16 cellular contexts compared by ENCODE assay signal in genomic region chr17:38958756-38959155, GRCh38. TPM values are rescaled to one million over a fixed set of nuclear protein-coding genes. Genes with fewer than 3 reads are reported as not detected.
DNase-seq lines count a peak whose midpoint lies in the region; ATAC-seq and TF ChIP-seq lines count a peak whose summit lies in the region.
"Had no signal": no experiment of that assay in that cellular context is flagged by ENCODE, and none has a peak within 500 bp of the region (broad histone marks: within the 10 kb centered on the region; RNA-seq: fewer than 3 reads in every experiment).

No MANE protein-coding gene starts in this region.

- no peak overlapping the region for H3K4me3 Mint-ChIP-seq in GM23338
- H3K4me3 Mint-ChIP-seq: activated naive CD4-positive, alpha-beta T cell treated with anti-CD3 and anti-CD28 coated beads, Interleukin-2, amount 10 ng/mL, durations not matched to agents 7 days and 5 days had no signal

- no peaks in the 10 kb centered on the region for H3K4me1 ChIP-seq in GM23338 (ENCODE audit: insufficient read depth)
- H3K4me1 ChIP-seq: suprapubic skin had no signal

- no peaks in the 10 kb centered on the region for H3K4me1 Mint-ChIP-seq in GM23338

- no peak for TF ChIP-seq CTCF in fibroblast of the aortic adventitia (IDR thresholded peaks at IDR 0.05; ENCODE audit: insufficient read depth, low read length)
- no peak for TF ChIP-seq CTCF in GM23338 (conservative IDR thresholded peaks at IDR 0.05; ENCODE audit: low read depth in 2 of 2)

- H3K4me2 ChIP-seq in GM23338: no peak overlapping the region

- H3K27ac ChIP-seq in GM23338 (ENCODE audit: low read depth): no peak overlapping the region
- H3K27ac ChIP-seq: suprapubic skin, WERI-Rb-1 had no signal

- H2AFZ ChIP-seq in GM23338: no peak overlapping the region

- H3K27me3 Mint-ChIP-seq in GM23338 (ENCODE audit: insufficient read depth, low read depth, poor library complexity): peaks cover 1% of the 10 kb centered on the region
- H3K27me3 Mint-ChIP-seq: activated naive CD4-positive, alpha-beta T cell treated with anti-CD3 and anti-CD28 coated beads, Interleukin-2, amount 10 ng/mL, durations not matched to agents 7 days and 5 days had no signal

- H3K4me3 ChIP-seq in fibroblast of the aortic adventitia (ENCODE audit: low read depth, low read length) (no peak overlapping the region), GM23338 (no peak overlapping the region)
- H3K4me3 ChIP-seq: spleen, suprapubic skin had no signal

- H4K20me1 ChIP-seq in GM23338 (replicated peaks; ENCODE audit: insufficient read depth): no peaks in the 10 kb centered on the region

- ATAC-seq in GM19395 (IDR thresholded peaks at IDR 0.05; ENCODE audit: unreplicated experiment) (no peak), GM23338 (no peak), GM19455 (IDR thresholded peaks at IDR 0.05; ENCODE audit: unreplicated experiment) (no peak), HG03095 (IDR thresholded peaks at IDR 0.05; ENCODE audit: unreplicated experiment) (no peak)

- H3F3A ChIP-seq in GM23338 (replicated peaks; ENCODE audit: low read depth): no peaks in the 10 kb centered on the region

- H3K27me3 ChIP-seq in GM23338 (ENCODE audit: insufficient read depth): no peaks in the 10 kb centered on the region
- H3K27me3 ChIP-seq: spleen, suprapubic skin had no signal

- no peaks in the 10 kb centered on the region for H3K9me3 Mint-ChIP-seq in GM23338
- H3K9me3 Mint-ChIP-seq: activated naive CD4-positive, alpha-beta T cell treated with anti-CD3 and anti-CD28 coated beads, Interleukin-2, amount 10 ng/mL, durations not matched to agents 7 days and 5 days had no signal

- H3K36me3 ChIP-seq in GM23338 (ENCODE audit: insufficient read depth): no peaks in the 10 kb centered on the region
- H3K36me3 ChIP-seq: spleen, suprapubic skin, WERI-Rb-1 had no signal

- peak; percentile 14 for DNase-seq in A172 (ENCODE audit: low spot score)
- peak; percentile 68 for DNase-seq in HCEC 1CT
- DNase-seq in SW 1271 (lab: John Stamatoyannopoulos, UW): peak; percentile 25 to 78
- peak; percentile 68 for DNase-seq in fibroblast of the aortic adventitia (ENCODE audit: low read depth)
- DNase-seq in GM23338 (ENCODE audit: low spot score): no peak
- DNase-seq: ACHN; activated naive CD4-positive, alpha-beta T cell treated with anti-CD3 and anti-CD28 coated beads, Interleukin-2, amount 10 ng/mL, durations not matched to agents 7 days and 5 days; mammary epithelial cell; spleen; WERI-Rb-1 had no signal

- no peaks in the 10 kb centered on the region for H3K9me2 ChIP-seq in GM23338 (ENCODE audit: insufficient read depth)

- no peaks in the 10 kb centered on the region for H3K79me2 ChIP-seq in GM23338 (replicated peaks; ENCODE audit: insufficient read depth)

- no peak overlapping the region for H3K27ac Mint-ChIP-seq in GM23338
- H3K27ac Mint-ChIP-seq: activated naive CD4-positive, alpha-beta T cell treated with anti-CD3 and anti-CD28 coated beads, Interleukin-2, amount 10 ng/mL, durations not matched to agents 7 days and 5 days had no signal

- H3K36me3 Mint-ChIP-seq in GM23338 (ENCODE audit: low read depth): no peaks in the 10 kb centered on the region
- H3K36me3 Mint-ChIP-seq: activated naive CD4-positive, alpha-beta T cell treated with anti-CD3 and anti-CD28 coated beads, Interleukin-2, amount 10 ng/mL, durations not matched to agents 7 days and 5 days had no signal

TF ChIP-seq in GM23338, 12 proteins besides CTCF, POLR2A, EP300 and RAD21 (continues in another document):
- no peak for TF ChIP-seq JUNB (IDR thresholded peaks at IDR 0.05; ENCODE audit: unreplicated experiment)
- TF ChIP-seq CREB1 (CRISPR knock-in tag; IDR thresholded peaks at IDR 0.05; ENCODE audit: low read depth): no peak
- no peak for TF ChIP-seq POLR2AphosphoS5 (IDR thresholded peaks at IDR 0.05; ENCODE audit: low read depth)
- TF ChIP-seq ZNF462 (CRISPR knock-in tag; IDR thresholded peaks at IDR 0.05): no peak
- TF ChIP-seq REST (IDR thresholded peaks at IDR 0.05; ENCODE audit: unreplicated experiment): no peak
- TF ChIP-seq NANOG (IDR thresholded peaks at IDR 0.05; ENCODE audit: borderline replicate concordance): no peak
- TF ChIP-seq EZH2phosphoT487 (IDR thresholded peaks at IDR 0.05; ENCODE audit: unreplicated experiment): no peak

RNA-seq across cellular contexts. Expression of gene FBXO47, which starts 8.4 kb away (rescaled TPM):
- total RNA-seq in A172 (2014; rRNA removed; shearing (Covaris generic)): not detected in 2 replicates
- total RNA-seq in fibroblast of the aortic adventitia (ENCODE audit: low replicate concordance): under 0.01 TPM in 1 of 2 replicates, not detected in the other
- total RNA-seq in GM23338 (2014; rRNA removed; shearing (Covaris generic)): not detected in 2 replicates
- not detected in 2 replicates for polyA plus RNA-seq in GM23338 (2016; fragmentation: Nextera tagmentation; extraction: Ambion mirVana)
- total RNA-seq: epithelial cell of proximal tubule, mammary epithelial cell, omental fat pad, spleen, suprapubic skin had no signal
- polyA plus RNA-seq: mammary epithelial cell had no signal
